In the genomic region with DNA sequence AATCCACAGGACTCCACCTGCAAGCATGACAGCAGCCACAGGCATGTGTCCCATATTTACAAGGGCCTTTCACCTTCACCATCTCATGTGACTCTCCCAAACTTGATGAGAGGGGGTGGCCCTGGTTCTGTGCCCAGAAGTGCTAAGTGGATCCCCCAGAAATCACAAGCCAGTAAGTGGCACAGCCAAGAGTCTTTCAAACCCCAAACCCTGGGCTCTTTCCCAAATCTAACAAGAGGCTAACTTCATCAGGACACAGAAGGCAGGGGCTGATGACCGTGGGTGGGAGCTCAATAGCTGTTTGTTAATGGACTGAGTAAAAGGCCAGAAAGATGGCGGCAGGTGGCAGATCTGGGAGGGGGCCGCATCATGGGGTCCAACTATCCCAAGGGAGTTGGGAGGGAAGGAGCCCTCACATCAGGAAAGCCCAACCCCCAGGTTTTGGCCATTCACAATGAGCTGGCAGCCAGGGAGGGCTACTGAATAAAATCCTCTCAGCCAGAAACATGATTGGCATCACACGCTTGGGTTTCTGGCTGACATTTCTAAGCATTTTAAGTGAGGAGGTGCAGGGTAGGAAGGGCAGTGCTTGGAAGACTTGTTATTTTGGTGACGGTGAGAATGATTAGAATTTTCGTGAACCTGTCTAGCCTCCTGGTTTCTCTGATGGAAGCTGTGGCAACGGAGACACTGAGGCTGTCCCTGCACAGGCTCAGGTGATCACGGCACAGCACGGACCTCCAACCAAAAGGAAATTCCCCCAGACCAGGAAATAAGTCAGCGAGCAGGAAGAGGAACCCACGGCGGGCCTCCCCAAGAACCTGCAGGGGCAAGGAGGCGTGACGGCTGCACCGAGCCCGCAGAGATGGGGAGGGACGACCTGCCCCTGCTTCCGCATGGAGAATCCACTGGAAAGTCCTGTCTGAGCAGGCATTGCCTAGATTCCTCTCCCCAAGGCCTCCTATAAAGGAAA, we compare ENCODE assay signal across 12 cellular contexts.
DNase-seq lines count a peak whose midpoint lies in the region; ATAC-seq, FAIRE-seq and TF ChIP-seq lines count a peak whose summit lies in the region.
"Had no signal": no experiment of that assay in that cellular context is flagged by ENCODE, and none has a peak within 500 bp of the region (broad histone marks: within the 10 kb centered on the region; RNA-seq: fewer than 3 reads in every experiment).

No MANE protein-coding gene starts in this region.

- H3K27me3 Mint-ChIP-seq in stimulated activated naive CD8-positive, alpha-beta T cell treated with anti-CD3 and anti-CD28 coated beads, Interleukin-15, Interleukin-2, amounts not matched to agents 100 ng/mL and 50 ng/mL, for 24 hours: no peaks in the 10 kb centered on the region

- peak overlapping the region; percentile 37; the same call in 1 of the 2 replicates for H4K8ac ChIP-seq in H1 (ENCODE audit: extremely low read depth, insufficient read depth, low read length)

- H3K27ac Mint-ChIP-seq in stimulated activated naive CD8-positive, alpha-beta T cell treated with anti-CD3 and anti-CD28 coated beads, Interleukin-15, Interleukin-2, amounts not matched to agents 100 ng/mL and 50 ng/mL, for 24 hours: peak overlapping the region; percentile 89

- H4K5ac ChIP-seq in H1 (ENCODE audit: insufficient read length, low read depth, low read length): no peak overlapping the region

- TF ChIP-seq CTCF in H1 (IDR thresholded peaks at IDR 0.05; ENCODE audit: control extremely low read depth in 1 of 3, insufficient read depth in 1 of 3, low read depth in 1 of 3, low read length in 3 of 3) (no peak), colonic mucosa (IDR thresholded peaks at IDR 0.05) (no peak), brain microvascular endothelial cell (IDR thresholded peaks at IDR 0.05; ENCODE audit: low read depth, low read length, missing control alignments) (no peak)

- in situ Hi-C loops in brain microvascular endothelial cell (cut with HindIII; ENCODE audit: low pct_ligation_motif_present, low sequenced_read_pairs): no loop called here

- no peaks in the 10 kb centered on the region for H3K79me2 ChIP-seq in H1 (ENCODE audit: control insufficient read depth in 1 of 2, insufficient read depth in 2 of 2, low read length in 2 of 2)

- no peaks in the 10 kb centered on the region for H4K20me1 ChIP-seq in H1 (replicated peaks in 1 of 2; ENCODE audit: control insufficient read depth in 1 of 2, insufficient read depth in 2 of 2, low read length in 2 of 2)

- no peak overlapping the region for H3K56ac ChIP-seq in H1 (replicated peaks; ENCODE audit: insufficient read length, low read depth, low read length)

- POLR2A ChIA-PET in H1 (lab: Charles Lee; ENCODE audit: partially characterized antibody): no interaction called here

- no peak overlapping the region for H2BK20ac ChIP-seq in H1 (ENCODE audit: low read length)

- H3K4me3 ChIP-seq in H1 (ENCODE audit: extremely low read depth in 1 of 4, insufficient read depth in 2 of 4, low read depth in 3 of 4, low read length in 4 of 4) (no peak overlapping the region), colonic mucosa (no peak overlapping the region), brain microvascular endothelial cell (ENCODE audit: low read depth, low read length) (no peak overlapping the region)
- H3K4me3 ChIP-seq: A549, SK-N-MC had no signal

- H3K23ac ChIP-seq in H1 (ENCODE audit: insufficient read length): no peak overlapping the region

- H3K36me3 ChIP-seq in H1 (ENCODE audit: control insufficient read depth in 2 of 4, insufficient read depth in 4 of 4, low read length in 3 of 4) (no peaks in the 10 kb centered on the region), colonic mucosa (no peaks in the 10 kb centered on the region), brain microvascular endothelial cell (replicated peaks) (peaks cover 30% of the 10 kb centered on the region)

- intact Hi-C loops in colonic mucosa (cut with DNase I): no loop called here

- H3K23me2 ChIP-seq in H1 (ENCODE audit: low read depth, low read length): no peaks in the 10 kb centered on the region

- H3K9me3 ChIP-seq in H1 (ENCODE audit: insufficient read depth in 2 of 2, low read depth in 1 of 2, low read length in 1 of 2) (peaks cover 2 to 5% of the 10 kb centered on the region in 2 experiments; a peak in 3 of 4 replicates), colonic mucosa (no peaks in the 10 kb centered on the region)

- TF ChIP-seq RAD21 in H1 (IDR thresholded peaks at IDR 0.05 in 1 of 2, conservative IDR thresholded peaks at IDR 0.05 in 1 of 2; ENCODE audit: low read depth in 2 of 2, low read length in 2 of 2): no peak

- H3K4me1 ChIP-seq in H1 (replicated peaks in 1 of 4; ENCODE audit: control insufficient read depth in 3 of 4, insufficient read depth in 4 of 4, low read length in 3 of 4): peaks cover 6 to 20% (median 12%) of the 10 kb centered on the region in 4 experiments
- H3K4me1 ChIP-seq in colonic mucosa: no peaks in the 10 kb centered on the region
- H3K4me1 ChIP-seq: A549 had no signal

- H2BK5ac ChIP-seq in H1 (ENCODE audit: low read depth, low read length): no peak overlapping the region

- H3K36me3 Mint-ChIP-seq in stimulated activated naive CD8-positive, alpha-beta T cell treated with anti-CD3 and anti-CD28 coated beads, Interleukin-15, Interleukin-2, amounts not matched to agents 100 ng/mL and 50 ng/mL, for 24 hours (ENCODE audit: low read depth): peaks cover 98% of the 10 kb centered on the region

- no peak for TF ChIP-seq POLR2A in H1 (IDR thresholded peaks at IDR 0.05; ENCODE audit: control extremely low read depth in 1 of 2, low read depth in 2 of 2, low read length in 2 of 2)

- H3K9me3 Mint-ChIP-seq in stimulated activated naive CD8-positive, alpha-beta T cell treated with anti-CD3 and anti-CD28 coated beads, Interleukin-15, Interleukin-2, amounts not matched to agents 100 ng/mL and 50 ng/mL, for 24 hours: no peaks in the 10 kb centered on the region

- no peak overlapping the region for H4K91ac ChIP-seq in H1 (replicated peaks; ENCODE audit: insufficient read length, low read length)

- no peak overlapping the region for H3K18ac ChIP-seq in H1 (ENCODE audit: extremely low read depth, low read length)

- peak overlapping the region; percentile 49 for H3K4me3 Mint-ChIP-seq in stimulated activated naive CD8-positive, alpha-beta T cell treated with anti-CD3 and anti-CD28 coated beads, Interleukin-15, Interleukin-2, amounts not matched to agents 100 ng/mL and 50 ng/mL, for 24 hours

- no peak overlapping the region for H2BK120ac ChIP-seq in H1 (replicated peaks; ENCODE audit: low read depth, low read length)

- no peak overlapping the region for H2BK15ac ChIP-seq in H1 (ENCODE audit: low read length)

- no peak overlapping the region for H3K4me2 ChIP-seq in H1 (ENCODE audit: insufficient read depth in 1 of 2, low read depth in 2 of 2, low read length in 2 of 2)
- H3K4me2 ChIP-seq: A549 had no signal

- no peak overlapping the region for H3K4ac ChIP-seq in H1 (replicated peaks; ENCODE audit: insufficient read length, low read depth, low read length)

- FAIRE-seq in H1 (lab: Jason Lieb, UNC): no peak
- FAIRE-seq: A549 had no signal

- H2BK12ac ChIP-seq in H1 (ENCODE audit: low read depth, low read length): no peak overlapping the region

- no peak overlapping the region for H3K14ac ChIP-seq in H1 (ENCODE audit: insufficient read length)

- CTCF ChIA-PET in H1 (lab: Charles Lee; ENCODE audit: partially characterized antibody): interaction anchor here (1.1 kb wide), 1 partner anchor 66 kb away, joined by 3 read pairs; no protein-coding TSS in a partner anchor

- peak; percentile 27 for ATAC-seq in HG03442 (IDR thresholded peaks at IDR 0.05; ENCODE audit: unreplicated experiment)
- ATAC-seq: A549 had no signal

- H3K4me1 Mint-ChIP-seq in stimulated activated naive CD8-positive, alpha-beta T cell treated with anti-CD3 and anti-CD28 coated beads, Interleukin-15, Interleukin-2, amounts not matched to agents 100 ng/mL and 50 ng/mL, for 24 hours (ENCODE audit: low read depth): peaks cover 100% of the 10 kb centered on the region

- no peak for TF ChIP-seq EP300 in H1 (IDR thresholded peaks at IDR 0.05; ENCODE audit: borderline replicate concordance in 1 of 2, low read depth in 2 of 2, low read length in 2 of 2)

- WGBS in H1 (ENCODE audit: extremely low coverage in 1 of 2, insufficient coverage in 1 of 2, insufficient read length in 1 of 2, insufficient replicate concordance in 2 of 2, low coverage in 1 of 2, low lambda C conversion rate in 2 of 2, missing lambda C conversion rate in 1 of 2), 2 experiments: 90% methylated on average over 18 of the region's 18 CpGs; no CpG with 5 or more reads in 1 of the 2 experiments

- peak; percentile 40 for DNase-seq in activated CD4-positive, alpha-beta T cell treated with anti-CD3 and anti-CD28 coated beads for 48 hours
- DNase-seq in activated CD4-positive, alpha-beta T cell treated with anti-CD3 and anti-CD28 coated beads for 1 hour: no peak
- DNase-seq in H1 (ENCODE audit: low read depth in 1 of 2, low spot score in 2 of 2) (no peak), colonic mucosa (no peak), brain microvascular endothelial cell (no peak), NCI-H2107 treated with DMSO at 0.1 percent for 48 hours (lab: John Stamatoyannopoulos, UW; ENCODE audit: unreplicated experiment) (no peak)

- H3K27ac ChIP-seq in H1 (ENCODE audit: low read depth, low read length) (no peak overlapping the region), colonic mucosa (no peak overlapping the region), brain microvascular endothelial cell (no peak overlapping the region)
- H3K27ac ChIP-seq: A549, epithelial cell of prostate, HL-60, SK-N-MC had no signal

- H2AFZ ChIP-seq in H1 (ENCODE audit: low read length): no peak overlapping the region

- H3K9ac ChIP-seq in H1 (replicated peaks in 1 of 4; ENCODE audit: extremely low read depth in 1 of 4, low read depth in 3 of 4, low read length in 3 of 4) (no peak overlapping the region), colonic mucosa (ENCODE audit: low read depth in 2 of 2, low read length in 2 of 2) (no peak overlapping the region)

- no peaks in the 10 kb centered on the region; the same call in 1 of the 2 replicates for H3K79me1 ChIP-seq in H1 (ENCODE audit: low read depth, low read length)

- H2AK5ac ChIP-seq in H1 (ENCODE audit: low read depth, low read length): no peak overlapping the region

- H3K27me3 ChIP-seq in H1 (replicated peaks in 1 of 4; ENCODE audit: control insufficient read depth in 3 of 4, extremely low read depth in 1 of 4, insufficient read depth in 3 of 4, low read length in 3 of 4): no peaks in the 10 kb centered on the region
- H3K27me3 ChIP-seq in colonic mucosa: no peaks in the 10 kb centered on the region
- no peaks in the 10 kb centered on the region for H3K27me3 ChIP-seq in brain microvascular endothelial cell (replicated peaks)

TF ChIP-seq in H1, 55 proteins besides CTCF, POLR2A, EP300 and RAD21 (continues in another document):
- TF ChIP-seq FOSL1 (IDR thresholded peaks at IDR 0.05; ENCODE audit: insufficient read depth, low read depth, low read length) (no peak), TAF1 (IDR thresholded peaks at IDR 0.05; ENCODE audit: low read depth, low read length) (no peak)
- TF ChIP-seq, protein P1, sequence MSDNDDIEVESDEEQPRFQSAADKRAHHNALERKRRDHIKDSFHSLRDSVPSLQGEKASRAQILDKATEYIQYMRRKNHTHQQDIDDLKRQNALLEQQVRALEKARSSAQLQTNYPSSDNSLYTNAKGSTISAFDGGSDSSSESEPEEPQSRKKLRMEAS (IDR thresholded peaks at IDR 0.05): no peak
